In genomic region chr13:75762066-75762937, GRCh38 we compare ENCODE assay signal across 8 cellular contexts.
DNase-seq lines count a peak whose midpoint lies in the region; ATAC-seq and TF ChIP-seq lines count a peak whose summit lies in the region.

No MANE protein-coding gene starts in this region.

- peak overlapping the region; percentile 50 for H3K9ac ChIP-seq in skeletal muscle satellite cell (ENCODE audit: low read depth, low read length)

- CTCF ChIA-PET in RWPE1 (lab: Yijun Ruan, JAX) = interaction anchor here (0.6 to 2.1 kb wide), 3 partner anchors 38 to 162 kb away, joined by 3 to 10 read pairs (median 3); no protein-coding TSS in a partner anchor

- DNase-seq in RWPE1 (ENCODE audit: low spot score) = peak; percentile 40
- peak; percentile 57 for DNase-seq in fibroblast of mammary gland (ENCODE audit: low read depth)
- no peak for DNase-seq in cortex of kidney (lab: John Stamatoyannopoulos, UW)
- DNase-seq in NCI-H526 treated with DMSO at 0.1 percent for 48 hours (lab: John Stamatoyannopoulos, UW) = no peak
- DNase-seq in WERI-Rb-1 = no peak

- no peaks in the 10 kb centered on the region for H3K9me3 ChIP-seq in skeletal muscle satellite cell (replicated peaks; ENCODE audit: low read length)
- no peaks in the 10 kb centered on the region for H3K9me3 ChIP-seq in WERI-Rb-1 (ENCODE audit: severe bottlenecking)

- H3K27me3 ChIP-seq in skeletal muscle satellite cell (ENCODE audit: control insufficient read depth, insufficient read depth, low read length) (no peaks in the 10 kb centered on the region), WERI-Rb-1 (ENCODE audit: insufficient read depth, low read depth, severe bottlenecking) (no peaks in the 10 kb centered on the region)

- POLR2A ChIA-PET in RWPE1 (lab: Yijun Ruan, JAX; ENCODE audit: low non-redundant PET) = no interaction called here

- H3K4me1 ChIP-seq in skeletal muscle satellite cell (ENCODE audit: control insufficient read depth, insufficient read depth, low read length) = peaks cover 57% of the 10 kb centered on the region

- no peak overlapping the region for H3K27ac ChIP-seq in RWPE1
- no peak overlapping the region for H3K27ac ChIP-seq in WERI-Rb-1

- peak overlapping the region; percentile 71 for H3K4me2 ChIP-seq in skeletal muscle satellite cell (ENCODE audit: low read length)

- peak; percentile 87 for ATAC-seq in GM18868 (IDR thresholded peaks at IDR 0.05; ENCODE audit: unreplicated experiment)
- ATAC-seq in HG02610 (IDR thresholded peaks at IDR 0.05; ENCODE audit: unreplicated experiment) = peak; percentile 94

- H3K36me3 ChIP-seq in skeletal muscle satellite cell (ENCODE audit: insufficient read depth, low read length) (peaks cover 29% of the 10 kb centered on the region), WERI-Rb-1 (no peaks in the 10 kb centered on the region)

- peak overlapping the region; percentile 8 for H3K4me3 ChIP-seq in fibroblast of mammary gland (ENCODE audit: control insufficient read depth, low read depth, low read length)
- H3K4me3 ChIP-seq in skeletal muscle satellite cell (ENCODE audit: low read length) = peak overlapping the region; percentile 46
- H3K4me3 ChIP-seq in WERI-Rb-1 (ENCODE audit: low read depth, low read length) = no peak overlapping the region

- no peak for TF ChIP-seq CTCF in RWPE1 (conservative IDR thresholded peaks at IDR 0.05; ENCODE audit: low read depth)
- TF ChIP-seq CTCF in fibroblast of mammary gland (conservative IDR thresholded peaks at IDR 0.05; ENCODE audit: control insufficient read depth, insufficient read depth, low read depth, low read length) = no peak
- TF ChIP-seq CTCF in WERI-Rb-1 (IDR thresholded peaks at IDR 0.05; ENCODE audit: low read depth, low read length) = no peak

Comparison
In these comparisons a context has a peak if more than half of its experiments do, and no peak if none do; other contexts are left out.
1. DNase-seq: peak in RWPE1 (single experiment) and fibroblast of mammary gland (single experiment); none in cortex of kidney (single experiment), NCI-H526 treated with DMSO at 0.1 percent for 48 hours (single experiment) and WERI-Rb-1 (single experiment).